ENCODE assay signal across 20 cellular contexts in genomic region chr1:178183796-178184195, GRCh38.
A peak's percentile ranks its signal among the peaks of the same experiment; 100 is the strongest.
DNase-seq lines count a peak whose midpoint lies in the region; ATAC-seq, FAIRE-seq and TF ChIP-seq lines count a peak whose summit lies in the region.
"Had no signal": no experiment of that assay in that cellular context is flagged by ENCODE, and none has a peak within 500 bp of the region (broad histone marks: within the 10 kb centered on the region; RNA-seq: fewer than 3 reads in every experiment).

No MANE protein-coding gene starts in this region.

- CTCF ChIA-PET in K562 (lab: Yijun Ruan, JAX; ENCODE audit: low intra/inter-chr PET ratio), result no interaction called here

- no peak for TF ChIP-seq EP300 in K562 (IDR thresholded peaks at IDR 0.05; ENCODE audit: low read length)

- no peaks in the 10 kb centered on the region for H3K79me2 ChIP-seq in K562 (ENCODE audit: control insufficient read depth, insufficient read depth, low read length)

- TF ChIP-seq POLR2A in K562 (conservative IDR thresholded peaks at IDR 0.05), result no peak

- H3K9me3 ChIP-seq in K562 (replicated peaks; ENCODE audit: control insufficient read depth, insufficient read depth, low read depth, low read length), result no peaks in the 10 kb centered on the region
- H3K9me3 ChIP-seq: BLaER1 treated with 17β-estradiol and CSF1 and Interleukin-3, amounts not matched to agents 10 nM and 100 nM had no signal

- BruUV-seq in K562 (replicated peaks; lab: Mats Ljungman, UMichigan), result no TSS peak

- TF ChIP-seq RAD21 in K562 (CRISPR knock-in tag; conservative IDR thresholded peaks at IDR 0.05 in 1 of 2, IDR thresholded peaks at IDR 0.05 in 1 of 2), result no peak

- H3K9ac ChIP-seq in K562 (ENCODE audit: insufficient read depth in 1 of 2, low read depth in 2 of 2, low read length in 2 of 2), result no peak overlapping the region
- H3K9ac ChIP-seq: BLaER1 treated with 17β-estradiol and CSF1 and Interleukin-3, amounts not matched to agents 10 nM and 100 nM had no signal

- no peak overlapping the region for H3K4me2 ChIP-seq in K562 (ENCODE audit: insufficient read depth, low read length)
- H3K4me2 ChIP-seq: BLaER1 treated with 17β-estradiol and CSF1 and Interleukin-3, amounts not matched to agents 10 nM and 100 nM had no signal

- in situ Hi-C loops in K562 (cut with MboI), result no loop called here

- no peak overlapping the region for H2AFZ ChIP-seq in K562 (ENCODE audit: low read depth, low read length)

- no peaks in the 10 kb centered on the region for H3K9me1 ChIP-seq in K562 (ENCODE audit: control insufficient read depth, insufficient read depth, low read length)

- ATAC-seq in K562, result no peak
- no peak for ATAC-seq in HG03565 (IDR thresholded peaks at IDR 0.05; ENCODE audit: unreplicated experiment)
- ATAC-seq: CD8-positive, alpha-beta T cell; HCT116 had no signal

- no peaks in the 10 kb centered on the region for H4K20me1 ChIP-seq in K562 (replicated peaks; ENCODE audit: control insufficient read depth, insufficient read depth, low read length)

- DNase-seq in D721Med (ENCODE audit: insufficient read length, low spot score) (no peak), EL (peak; percentile 5), K562 (ENCODE audit: extremely low read depth in 1 of 4, low spot score in 3 of 4) (no peak), iris pigment epithelial cell (ENCODE audit: low read depth) (peak; percentile 9), SKM-1 treated with dmso at 0.1 percent for 144 hours (lab: John Stamatoyannopoulos, UW; ENCODE audit: unreplicated experiment) (no peak)
- DNase-seq: Calu3; CD8-positive, alpha-beta T cell; DMS 273 treated with DMSO at 0.1 percent for 48 hours; DMS53; DND-41; GDM1; GOT3; H7; HFFc6 had no signal

- intact Hi-C loops in K562 (cut with micrococcal nuclease), result no loop called here

- no peaks in the 10 kb centered on the region for H3K27me3 ChIP-seq in K562 (ENCODE audit: control insufficient read depth in 2 of 2, insufficient read depth in 2 of 2, low read length in 2 of 2)
- H3K27me3 ChIP-seq: BLaER1 treated with 17β-estradiol and CSF1 and Interleukin-3, amounts not matched to agents 10 nM and 100 nM had no signal

- no peak overlapping the region for H3K27ac ChIP-seq in K562 (ENCODE audit: extremely low read depth, low read depth, low read length)
- H3K27ac ChIP-seq: BLaER1 treated with 17β-estradiol and CSF1 and Interleukin-3, amounts not matched to agents 10 nM and 100 nM had no signal

- no peaks in the 10 kb centered on the region for H3K36me3 ChIP-seq in K562 (ENCODE audit: control insufficient read depth, insufficient read depth, low read length)
- H3K36me3 ChIP-seq: BLaER1 treated with 17β-estradiol and CSF1 and Interleukin-3, amounts not matched to agents 10 nM and 100 nM had no signal

- no peak for TF ChIP-seq CTCF in D721Med (IDR thresholded peaks at IDR 0.05; ENCODE audit: insufficient read depth, missing control alignments)
- no peak for TF ChIP-seq CTCF in K562 (IDR thresholded peaks at IDR 0.05 in 2 of 3, conservative IDR thresholded peaks at IDR 0.05 in 1 of 3; ENCODE audit: insufficient read depth in 2 of 3, low read depth in 1 of 3, low read length in 3 of 3)

- H3K4me3 ChIP-seq in K562, result no peak overlapping the region
- H3K4me3 ChIP-seq: BLaER1 treated with 17β-estradiol and CSF1 and Interleukin-3, amounts not matched to agents 10 nM and 100 nM had no signal

- POLR2A ChIA-PET in K562 (lab: Yijun Ruan, JAX), result no interaction called here

- no peaks in the 10 kb centered on the region for H3K4me1 ChIP-seq in K562 (replicated peaks in 1 of 2; ENCODE audit: control insufficient read depth in 2 of 2, insufficient read depth in 2 of 2, low read length in 2 of 2)

- FAIRE-seq in D721Med (lab: Jason Lieb, UNC) (peak; percentile 77), K562 (lab: Jason Lieb, UNC) (peak; percentile 11)
- FAIRE-seq: GM12892, GM18507, HTR-8/SVneo had no signal

TF ChIP-seq in K562, 482 proteins besides CTCF, POLR2A, EP300 and RAD21:
- TF ChIP-seq PPARD (CRISPR knock-in tag; IDR thresholded peaks at IDR 0.05) (no peak), POLR2G (IDR thresholded peaks at IDR 0.05; ENCODE audit: low read depth, low read length) (no peak), RFX7 (CRISPR knock-in tag; IDR thresholded peaks at IDR 0.05) (no peak), TRIM25 (IDR thresholded peaks at IDR 0.05; ENCODE audit: borderline replicate concordance) (no peak), SREBF2 (CRISPR knock-in tag; IDR thresholded peaks at IDR 0.05) (no peak), PHF8 (IDR thresholded peaks at IDR 0.05; ENCODE audit: borderline replicate concordance, low read length) (no peak), ZNF696 (CRISPR knock-in tag; conservative IDR thresholded peaks at IDR 0.05) (no peak), ZNF324 (CRISPR knock-in tag; IDR thresholded peaks at IDR 0.05) (no peak), SRF (CRISPR knock-in tag; IDR thresholded peaks at IDR 0.05) (no peak), PKNOX1 (IDR thresholded peaks at IDR 0.05) (no peak), BRF1 (IDR thresholded peaks at IDR 0.05; ENCODE audit: borderline replicate concordance, extremely low read depth, insufficient read length) (no peak), RB1 (IDR thresholded peaks at IDR 0.05; ENCODE audit: low read depth) (no peak), SIX5 (IDR thresholded peaks at IDR 0.05; ENCODE audit: borderline replicate concordance in 1 of 2, insufficient read depth in 1 of 2, low read depth in 1 of 2, low read length in 2 of 2) (no peak), SRSF9 (IDR thresholded peaks at IDR 0.05; ENCODE audit: borderline replicate concordance, low read depth, low read length) (no peak), MCM2 (IDR thresholded peaks at IDR 0.05; ENCODE audit: low read depth) (no peak), ATF4 (CRISPR knock-in tag; IDR thresholded peaks at IDR 0.05) (no peak), NFXL1 (CRISPR knock-in tag; IDR thresholded peaks at IDR 0.05) (no peak), MXI1 (IDR thresholded peaks at IDR 0.05; ENCODE audit: low read depth, low read length) (no peak), GTF2E2 (tag; IDR thresholded peaks at IDR 0.05) (no peak), ZZZ3 (IDR thresholded peaks at IDR 0.05) (no peak)

Comparison
In these comparisons a context has a peak if more than half of its experiments do, and no peak if none do; other contexts are left out.
1. DNase-seq: peak in EL (single experiment) and iris pigment epithelial cell (single experiment); none in D721Med (single experiment), K562 (0 of 4) and SKM-1 treated with dmso at 0.1 percent for 144 hours (single experiment).